Comparison of ENCODE assay signal across 10 cellular contexts in genomic region chr10:61937631-61938284, GRCh38.
A peak's percentile ranks its signal among the peaks of the same experiment; 100 is the strongest.
DNase-seq lines count a peak whose midpoint lies in the region; ATAC-seq and TF ChIP-seq lines count a peak whose summit lies in the region.
"Had no signal": no experiment of that assay in that cellular context is flagged by ENCODE, and none has a peak within 500 bp of the region (broad histone marks: within the 10 kb centered on the region; RNA-seq: fewer than 3 reads in every experiment).

No MANE protein-coding gene starts in this region.

- H3K27ac ChIP-seq in ACC112 (ENCODE audit: low read depth, low read length) (peak overlapping the region; percentile 99), HEK293 (ENCODE audit: extremely low read depth, low read depth, low read length) (no peak overlapping the region)
- H3K27ac ChIP-seq: parathyroid adenoma had no signal

- POLR2A ChIA-PET in HEK293 (lab: Yijun Ruan, JAX): interaction anchor here (1.2 kb wide), 1 partner anchor 33 kb away, joined by 4 read pairs; no protein-coding TSS in a partner anchor

- H3K27me3 ChIP-seq in ACC112 (ENCODE audit: insufficient read depth, low read length): no peaks in the 10 kb centered on the region

- CTCF ChIA-PET in HEK293 (lab: Yijun Ruan, JAX): no interaction called here

- H3K36me3 ChIP-seq in ACC112 (ENCODE audit: insufficient read depth, low read length) (peaks cover 8% of the 10 kb centered on the region), HEK293 (ENCODE audit: control insufficient read depth in 2 of 2, insufficient read depth in 1 of 2, low read length in 2 of 2) (peaks cover 4 to 13% of the 10 kb centered on the region in 2 experiments)

- H3K4me1 ChIP-seq in ACC112 (ENCODE audit: control insufficient read depth, insufficient read depth, low read length, unreplicated experiment) (peaks cover 55% of the 10 kb centered on the region), HEK293 (ENCODE audit: control insufficient read depth, insufficient read depth, low read length) (0 out of 2 replicates have a peak, but pooled peaks cover 4% of the 10 kb centered on the region)
- H3K4me1 ChIP-seq: parathyroid adenoma had no signal

- no peak for TF ChIP-seq CTCF in HEK293 (tag by site-specific recombination; IDR thresholded peaks at IDR 0.05)

- H3K9me3 ChIP-seq in HEK293 (ENCODE audit: control insufficient read depth, insufficient read depth, low read depth, low read length): no peaks in the 10 kb centered on the region

- ATAC-seq in HG03108 (IDR thresholded peaks at IDR 0.05; ENCODE audit: unreplicated experiment): no peak

- H3K4me3 ChIP-seq in ACC112 (ENCODE audit: low read depth, low read length) (peak overlapping the region; percentile 63), HEK293 (ENCODE audit: low read depth, low read length) (no peak overlapping the region)

- DNase-seq in astrocyte of the hippocampus (ENCODE audit: low read depth, low spot score) (peak; percentile 45), midbrain (lab: John Stamatoyannopoulos, UW) (peak; percentile 12), NCI-H2227 (lab: John Stamatoyannopoulos, UW; ENCODE audit: unreplicated experiment) (no peak), SKM-1 treated with dmso at 0.1 percent for 144 hours (lab: John Stamatoyannopoulos, UW; ENCODE audit: unreplicated experiment) (no peak), T-helper 9 cell (no peak)
- DNase-seq: KBM-7 had no signal

- peaks cover 10% of the 10 kb centered on the region for H3K79me2 ChIP-seq in ACC112 (ENCODE audit: control insufficient read depth, insufficient read depth, low read length, unreplicated experiment)
- H3K79me2 ChIP-seq: parathyroid adenoma had no signal

- H2AFZ ChIP-seq in ACC112 (ENCODE audit: low read length, unreplicated experiment): peak overlapping the region; percentile 49
- H2AFZ ChIP-seq: parathyroid adenoma had no signal

TF ChIP-seq in HEK293, 187 proteins besides CTCF, POLR2A, EP300 and RAD21:
- TF ChIP-seq TSHZ1 (tag by site-specific recombination; IDR thresholded peaks at IDR 0.05; ENCODE audit: borderline replicate concordance): no peak
- peak; percentile 42; the same call in 1 of the 2 replicates for TF ChIP-seq ZNF398 (tag by site-specific recombination; IDR thresholded peaks at IDR 0.05)
- TF ChIP-seq ZNF366 (tag by site-specific recombination; conservative IDR thresholded peaks at IDR 0.05): 0 out of 2 replicates have a peak, but pooled peaks have one; percentile 24
- TF ChIP-seq PRDM10 (tag by site-specific recombination; IDR thresholded peaks at IDR 0.05): no peak
- TF ChIP-seq ATF2 (tag by site-specific recombination; IDR thresholded peaks at IDR 0.05; ENCODE audit: low read depth): peak; percentile 77
- peak; percentile 48 for TF ChIP-seq PRDM6 (tag by site-specific recombination; IDR thresholded peaks at IDR 0.05)
- no peak for TF ChIP-seq ZNF26 (tag by site-specific recombination; IDR thresholded peaks at IDR 0.05)
TF ChIP-seq in HEK293: peak in this region for 4.

Comparison
In these comparisons a context has a peak if more than half of its experiments do, and no peak if none do; other contexts are left out.
1. DNase-seq: peak in astrocyte of the hippocampus (single experiment) and midbrain (single experiment); none in NCI-H2227 (single experiment), SKM-1 treated with dmso at 0.1 percent for 144 hours (single experiment) and T-helper 9 cell (single experiment).